ENCODE assay signal across 21 cellular contexts in genomic region chr21:17390575-17390974, GRCh38.
DNase-seq lines count a peak whose midpoint lies in the region; FAIRE-seq and TF ChIP-seq lines count a peak whose summit lies in the region.
"Had no signal": no experiment of that assay in that cellular context is flagged by ENCODE, and none has a peak within 500 bp of the region (broad histone marks: within the 10 kb centered on the region; RNA-seq: fewer than 3 reads in every experiment).

No MANE protein-coding gene starts in this region.

- H3K4me1 ChIP-seq in A673 (ENCODE audit: insufficient read depth, low read length, poor library complexity, severe bottlenecking) (no peaks in the 10 kb centered on the region), prostate gland (replicated peaks) (no peaks in the 10 kb centered on the region)

- POLR2A ChIA-PET in A673 (lab: Charles Lee; ENCODE audit: low non-redundant PET) = no interaction called here

- intact Hi-C loops in A673 (cut with micrococcal nuclease; ENCODE audit: unreplicated experiment) = no loop called here
- intact Hi-C loops in prostate gland (cut with DNase I) = no loop called here

- BruUV-seq in A673 (replicated peaks; lab: Mats Ljungman, UMichigan) = no TSS peak

- H3K27me3 ChIP-seq in A673 (replicated peaks; ENCODE audit: insufficient read depth, low read depth, low read length, poor library complexity) (no peaks in the 10 kb centered on the region), prostate gland (replicated peaks; ENCODE audit: insufficient read depth) (no peaks in the 10 kb centered on the region)

- no peaks in the 10 kb centered on the region for H3K36me3 ChIP-seq in A673 (ENCODE audit: insufficient read depth, low read length, poor library complexity, severe bottlenecking)
- no peaks in the 10 kb centered on the region for H3K36me3 ChIP-seq in prostate gland

- peaks cover 4% of the 10 kb centered on the region for H3K27me3 Mint-ChIP-seq in nephron progenitor cell (ENCODE audit: low read depth, poor library complexity)
- H3K27me3 Mint-ChIP-seq: B cell had no signal

- no peak overlapping the region for H3K4me3 Mint-ChIP-seq in nephron progenitor cell
- H3K4me3 Mint-ChIP-seq: B cell; CD4-positive, alpha-beta memory T cell had no signal

- H3K27ac ChIP-seq in A673 (ENCODE audit: low read depth, low read length, poor library complexity, severe bottlenecking) (no peak overlapping the region), prostate gland (no peak overlapping the region)
- H3K27ac ChIP-seq: C4-2B, GM23248, HL-60 had no signal

- H3K9me3 ChIP-seq in A673 (ENCODE audit: low read depth, low read length, poor library complexity, severe bottlenecking) (no peaks in the 10 kb centered on the region), prostate gland (no peaks in the 10 kb centered on the region)

- no peaks in the 10 kb centered on the region for H3K36me3 Mint-ChIP-seq in nephron progenitor cell (ENCODE audit: low read depth)
- H3K36me3 Mint-ChIP-seq: CD4-positive, alpha-beta memory T cell had no signal

- H3K4me1 Mint-ChIP-seq in nephron progenitor cell = peaks cover 18% of the 10 kb centered on the region
- H3K4me1 Mint-ChIP-seq: CD4-positive, alpha-beta memory T cell had no signal

- no peak for FAIRE-seq in GM12891 (lab: Jason Lieb, UNC)
- FAIRE-seq: D721Med, GM12878, H54 had no signal

- H3K4me3 ChIP-seq in A673 (ENCODE audit: low read depth, low read length, poor library complexity, severe bottlenecking) (no peak overlapping the region), prostate gland (no peak overlapping the region)
- H3K4me3 ChIP-seq: GM12878, GM23248 had no signal

- DNase-seq in A673 (ENCODE audit: low spot score) (peak; percentile 4), GM12891 (ENCODE audit: insufficient read length, low spot score) (no peak), RPMI7951 (ENCODE audit: low read depth) (peak; percentile 22), nephron progenitor cell (no peak), prostate gland (ENCODE audit: low spot score) (no peak), DMS114 treated with DMSO at 0.1 percent for 48 hours (lab: John Stamatoyannopoulos, UW; ENCODE audit: unreplicated experiment) (no peak), AML-193 (lab: John Stamatoyannopoulos, UW) (no peak)
- DNase-seq: 8988T; ACHN; CD4-positive, alpha-beta memory T cell; COR-L47; DND-41; GM23248; Kasumi-1; KBM-7 had no signal

- CTCF ChIA-PET in A673 (lab: Charles Lee) = no interaction called here

- TF ChIP-seq POLR2A in GM12891 (IDR thresholded peaks at IDR 0.05; ENCODE audit: low read depth, low read length) = no peak
- TF ChIP-seq POLR2A in prostate gland (IDR thresholded peaks at IDR 0.05) = no peak

- TF ChIP-seq CTCF in A673 (conservative IDR thresholded peaks at IDR 0.05; ENCODE audit: low read depth, low read length) = no peak
- no peak for TF ChIP-seq CTCF in nephron progenitor cell (IDR thresholded peaks at IDR 0.05)
- TF ChIP-seq CTCF in prostate gland (IDR thresholded peaks at IDR 0.05) = no peak

- 77% methylated on average over 2 of the region's 2 CpGs for WGBS in prostate gland

- peak overlapping the region; percentile 34 for H3K27ac Mint-ChIP-seq in nephron progenitor cell
- H3K27ac Mint-ChIP-seq: B cell; CD4-positive, alpha-beta memory T cell had no signal

- H3K9me3 Mint-ChIP-seq in nephron progenitor cell = no peaks in the 10 kb centered on the region
- H3K9me3 Mint-ChIP-seq: CD4-positive, alpha-beta memory T cell had no signal

TF ChIP-seq in GM12891, 5 proteins besides CTCF, POLR2A, EP300 and RAD21:
- peak; percentile 1; the same call in 1 of the 2 replicates for TF ChIP-seq SPI1 (IDR thresholded peaks at IDR 0.05; ENCODE audit: low read depth, low read length)
- TF ChIP-seq PAX5 (IDR thresholded peaks at IDR 0.05; ENCODE audit: insufficient read depth, low read length, severe bottlenecking) = no peak
TF ChIP-seq in GM12891: peak in this region for 1.

Comparison
In these comparisons a context has a peak if more than half of its experiments do, and no peak if none do; other contexts are left out.
1. DNase-seq: peak in A673 (single experiment) and RPMI7951 (single experiment); none in GM12891 (single experiment), nephron progenitor cell (single experiment), prostate gland (single experiment), DMS114 treated with DMSO at 0.1 percent for 48 hours (single experiment) and AML-193 (0 of 2).